9 cellular contexts compared by ENCODE assay signal in genomic region chr4:186948361-186949291, GRCh38.
DNase-seq lines count a peak whose midpoint lies in the region; ATAC-seq and TF ChIP-seq lines count a peak whose summit lies in the region.
"Had no signal": no experiment of that assay in that cellular context is flagged by ENCODE, and none has a peak within 500 bp of the region (broad histone marks: within the 10 kb centered on the region; RNA-seq: fewer than 3 reads in every experiment).

No MANE protein-coding gene starts in this region.

- intact Hi-C loops in right cardiac atrium (cut with DNase I): no loop called here

- no peaks in the 10 kb centered on the region for H3K9me3 Mint-ChIP-seq in type B pancreatic cell

- peak; percentile 71 for TF ChIP-seq CTCF in type B pancreatic cell (conservative IDR thresholded peaks at IDR 0.05)

- no peak overlapping the region for H3K4me3 Mint-ChIP-seq in type B pancreatic cell

- H3K4me1 ChIP-seq in right cardiac atrium (ENCODE audit: control insufficient read depth, insufficient read depth, low read length): peaks cover 4% of the 10 kb centered on the region
- H3K4me1 ChIP-seq: esophagus muscularis mucosa had no signal

- 24% methylated on average over 16 of the region's 16 CpGs for WGBS in right cardiac atrium

- H3K9me3 ChIP-seq in right cardiac atrium (ENCODE audit: control insufficient read depth, low read length): no peaks in the 10 kb centered on the region
- H3K9me3 ChIP-seq: esophagus muscularis mucosa had no signal

- ATAC-seq in right cardiac atrium (peak; percentile 55), GM18505 (IDR thresholded peaks at IDR 0.05; ENCODE audit: unreplicated experiment) (no peak), GM21526 (IDR thresholded peaks at IDR 0.05; ENCODE audit: low FRiP score, unreplicated experiment) (no peak)

- H3K27me3 Mint-ChIP-seq in type B pancreatic cell: peaks cover 13% of the 10 kb centered on the region

- H3K4me1 Mint-ChIP-seq in type B pancreatic cell (ENCODE audit: unreplicated experiment): peaks cover 15% of the 10 kb centered on the region

- no peak overlapping the region for H3K27ac ChIP-seq in right cardiac atrium (ENCODE audit: low read length)
- H3K27ac ChIP-seq: esophagus muscularis mucosa had no signal

- H3K4me3 ChIP-seq in right cardiac atrium (ENCODE audit: low read length): no peak overlapping the region

- H3K27ac Mint-ChIP-seq in type B pancreatic cell: no peak overlapping the region

- no peak for TF ChIP-seq POLR2A in GM18505 (IDR thresholded peaks at IDR 0.05; ENCODE audit: borderline replicate concordance, extremely low read depth, insufficient read depth, insufficient read length)

- no peaks in the 10 kb centered on the region for H3K36me3 Mint-ChIP-seq in type B pancreatic cell

- DNase-seq in DMS 273 (lab: John Stamatoyannopoulos, UW; ENCODE audit: unreplicated experiment): peak; percentile 39
- DNase-seq in DMS 273 treated with DMSO at 0.1 percent for 48 hours (lab: John Stamatoyannopoulos, UW): no peak
- peak; percentile 13 for DNase-seq in SK-N-DZ (ENCODE audit: low spot score)
- DNase-seq in right cardiac atrium: peak in 2 of 3 donors; percentile 57
- DNase-seq in type B pancreatic cell (ENCODE audit: extremely low spot score, unreplicated experiment): no peak
- no peak for DNase-seq in superior temporal gyrus (ENCODE audit: extremely low spot score)

- no peaks in the 10 kb centered on the region for H3K27me3 ChIP-seq in right cardiac atrium (ENCODE audit: control insufficient read depth, insufficient read depth)

Comparison
In these comparisons a context has a peak if more than half of its experiments do, and no peak if none do; other contexts are left out.
1. DNase-seq: peak in DMS 273 (single experiment), SK-N-DZ (single experiment) and right cardiac atrium (2 of 3); none in DMS 273 treated with DMSO at 0.1 percent for 48 hours (single experiment), type B pancreatic cell (single experiment) and superior temporal gyrus (single experiment).
2. ATAC-seq: peak in right cardiac atrium (2 of 2); none in GM18505 (single experiment) and GM21526 (single experiment).